Comparison of ENCODE assay signal across 28 cellular contexts in the genomic region with DNA sequence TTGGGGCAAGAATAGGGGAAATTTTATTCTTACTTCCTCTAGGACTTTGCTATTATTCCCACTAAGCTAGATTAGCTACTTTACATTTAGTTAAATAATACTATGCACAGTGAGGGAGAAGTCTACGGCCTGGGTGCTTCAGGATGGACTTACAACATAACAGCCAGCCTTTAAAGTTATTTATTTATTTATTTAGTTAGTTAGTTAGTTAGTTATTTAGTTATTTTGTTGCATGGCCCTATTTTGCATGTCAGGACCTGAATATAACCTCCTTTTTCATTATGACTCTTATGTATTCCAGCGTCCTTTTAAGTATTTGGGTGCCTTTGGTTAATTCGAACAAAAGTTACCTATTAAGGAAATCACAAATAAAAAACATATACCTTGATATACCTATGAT.
"Had no signal": no experiment of that assay in that cellular context is flagged by ENCODE, and none has a peak within 500 bp of the region (broad histone marks: within the 10 kb centered on the region; RNA-seq: fewer than 3 reads in every experiment).

No MANE protein-coding gene starts in this region.

- H3K27me3 ChIP-seq: neural progenitor cell, ovary, right lobe of liver, sigmoid colon, stomach, thyroid gland, tibial nerve, upper lobe of left lung, vagina had no signal

- ATAC-seq: natural killer cell; psoas muscle; right cardiac atrium; right lobe of liver; stimulated activated effector memory CD8-positive, alpha-beta T cell treated with anti-CD3 and anti-CD28 coated beads, Interleukin-12 subunit alpha, Interleukin-12 subunit beta, amount 100 ng/mL, for 72 hours; stimulated activated naive B cell treated with anti-CD40 and anti-IgM and Interleukin-4, amounts not matched to agents 10 μg/mL and 1 μg/mL and 100 μg/mL, for 72 hours had no signal

- H3K4me3 ChIP-seq: neural progenitor cell, ovary, psoas muscle, right lobe of liver, sigmoid colon, stomach, thoracic aorta, thyroid gland, tibial nerve, upper lobe of left lung, vagina had no signal

- H3K27ac Mint-ChIP-seq: natural killer cell; nephron; neural progenitor cell; progenitor cell of endocrine pancreas; stimulated activated effector memory CD8-positive, alpha-beta T cell treated with anti-CD3 and anti-CD28 coated beads, Interleukin-12 subunit alpha, Interleukin-12 subunit beta, amount 100 ng/mL, for 72 hours; stimulated activated naive B cell treated with anti-CD40 and anti-IgM and Interleukin-4, amounts not matched to agents 10 μg/mL and 1 μg/mL and 100 μg/mL, for 72 hours; stimulated activated naive CD8-positive, alpha-beta T cell treated with anti-CD3 and anti-CD28 coated beads, Interleukin-15, Interleukin-2, amounts not matched to agents 100 ng/mL and 50 ng/mL, for 24 hours had no signal

- H3K4me2 ChIP-seq: neural progenitor cell had no signal

- H3K79me2 ChIP-seq: parathyroid adenoma had no signal

- H3K27me3 Mint-ChIP-seq: progenitor cell of endocrine pancreas; stimulated activated naive B cell treated with anti-CD40 and anti-IgM and Interleukin-4, amounts not matched to agents 10 μg/mL and 1 μg/mL and 100 μg/mL, for 72 hours; stimulated activated naive CD8-positive, alpha-beta T cell treated with anti-CD3 and anti-CD28 coated beads, Interleukin-15, Interleukin-2, amounts not matched to agents 100 ng/mL and 50 ng/mL, for 24 hours had no signal

- DNase-seq: natural killer cell; occipital lobe; ovary; posterior cingulate gyrus; psoas muscle; right cardiac atrium; right lobe of liver; sigmoid colon; small intestine; stimulated activated CD4-positive, alpha-beta T cell treated with anti-CD3 and anti-CD28 coated beads, Interleukin-15, amount 100 ng/mL, for 24 hours; stimulated activated CD4-positive, alpha-beta T cell treated with anti-CD3 and anti-CD28 coated beads, Interleukin-2, amount 100 ng/mL, for 24 hours; stimulated activated CD4-positive, alpha-beta T cell treated with anti-CD3 and anti-CD28 coated beads, Interleukin-2, amount 100 ng/mL, for 48 hours; stimulated activated CD4-positive, alpha-beta T cell treated with anti-CD3 and anti-CD28 coated beads, Interleukin-4, amount 100 ng/mL, for 24 hours; stimulated activated naive B cell treated with anti-CD40 and anti-IgM and Interleukin-4, amounts not matched to agents 10 μg/mL and 1 μg/mL and 100 μg/mL, for 72 hours; stimulated activated naive CD4-positive, alpha-beta T cell treated with Interleukin-2 at 50 U/mL for 16 hours; stomach; thyroid gland; trophoblast cell; upper lobe of left lung had no signal

- H3K9me3 Mint-ChIP-seq: nephron; neural progenitor cell; stimulated activated naive CD8-positive, alpha-beta T cell treated with anti-CD3 and anti-CD28 coated beads, Interleukin-15, Interleukin-2, amounts not matched to agents 100 ng/mL and 50 ng/mL, for 24 hours had no signal

- H2AFZ ChIP-seq: neural progenitor cell, parathyroid adenoma had no signal

- H3K9ac ChIP-seq: neural progenitor cell, parathyroid adenoma had no signal

- H3K4me1 Mint-ChIP-seq: natural killer cell; nephron; neural progenitor cell; stimulated activated effector memory CD8-positive, alpha-beta T cell treated with anti-CD3 and anti-CD28 coated beads, Interleukin-12 subunit alpha, Interleukin-12 subunit beta, amount 100 ng/mL, for 72 hours; stimulated activated naive B cell treated with anti-CD40 and anti-IgM and Interleukin-4, amounts not matched to agents 10 μg/mL and 1 μg/mL and 100 μg/mL, for 72 hours had no signal

- H3K4me3 Mint-ChIP-seq: natural killer cell; nephron; neural progenitor cell; stimulated activated effector memory CD8-positive, alpha-beta T cell treated with anti-CD3 and anti-CD28 coated beads, Interleukin-12 subunit alpha, Interleukin-12 subunit beta, amount 100 ng/mL, for 72 hours; stimulated activated naive B cell treated with anti-CD40 and anti-IgM and Interleukin-4, amounts not matched to agents 10 μg/mL and 1 μg/mL and 100 μg/mL, for 72 hours; stimulated activated naive CD8-positive, alpha-beta T cell treated with anti-CD3 and anti-CD28 coated beads, Interleukin-15, Interleukin-2, amounts not matched to agents 100 ng/mL and 50 ng/mL, for 24 hours had no signal

- H3K4me1 ChIP-seq: neural progenitor cell, parathyroid adenoma, psoas muscle, right lobe of liver, sigmoid colon, stomach, thyroid gland, tibial nerve, upper lobe of left lung, vagina had no signal

- H3K36me3 ChIP-seq: neural progenitor cell, ovary, right lobe of liver, sigmoid colon, stomach, thoracic aorta, thyroid gland, tibial nerve, upper lobe of left lung, vagina had no signal

- H3K9me3 ChIP-seq: ovary, psoas muscle, right lobe of liver, sigmoid colon, stomach, thoracic aorta, thyroid gland, tibial nerve, upper lobe of left lung, vagina had no signal

- H3K36me3 Mint-ChIP-seq: natural killer cell; neural progenitor cell; stimulated activated effector memory CD8-positive, alpha-beta T cell treated with anti-CD3 and anti-CD28 coated beads, Interleukin-12 subunit alpha, Interleukin-12 subunit beta, amount 100 ng/mL, for 72 hours; stimulated activated naive B cell treated with anti-CD40 and anti-IgM and Interleukin-4, amounts not matched to agents 10 μg/mL and 1 μg/mL and 100 μg/mL, for 72 hours had no signal

- H3K27ac ChIP-seq: neural progenitor cell, ovary, parathyroid adenoma, psoas muscle, right lobe of liver, sigmoid colon, stomach, thoracic aorta, thyroid gland, tibial nerve, upper lobe of left lung, vagina had no signal
